Comparison of ENCODE assay signal across 1 cellular context in genomic region chr15:72782993-72783562, GRCh38.
TF ChIP-seq lines count a peak whose summit lies in the region.

No MANE protein-coding gene starts in this region.

TF ChIP-seq in HCT116, 20 proteins besides CTCF, POLR2A, EP300 and RAD21 (continued from another document):
- no peak for TF ChIP-seq ZBTB33 (IDR thresholded peaks at IDR 0.05; ENCODE audit: extremely low read depth, insufficient replicate concordance, low read length)
- TF ChIP-seq ELF1 (IDR thresholded peaks at IDR 0.05; ENCODE audit: borderline replicate concordance, low read depth), result no peak
- no peak for TF ChIP-seq EZH2phosphoT487 (IDR thresholded peaks at IDR 0.05; ENCODE audit: borderline replicate concordance)
- TF ChIP-seq SIN3A (IDR thresholded peaks at IDR 0.05; ENCODE audit: low read depth), result no peak
